10 cellular contexts compared by ENCODE assay signal in the genomic region with DNA sequence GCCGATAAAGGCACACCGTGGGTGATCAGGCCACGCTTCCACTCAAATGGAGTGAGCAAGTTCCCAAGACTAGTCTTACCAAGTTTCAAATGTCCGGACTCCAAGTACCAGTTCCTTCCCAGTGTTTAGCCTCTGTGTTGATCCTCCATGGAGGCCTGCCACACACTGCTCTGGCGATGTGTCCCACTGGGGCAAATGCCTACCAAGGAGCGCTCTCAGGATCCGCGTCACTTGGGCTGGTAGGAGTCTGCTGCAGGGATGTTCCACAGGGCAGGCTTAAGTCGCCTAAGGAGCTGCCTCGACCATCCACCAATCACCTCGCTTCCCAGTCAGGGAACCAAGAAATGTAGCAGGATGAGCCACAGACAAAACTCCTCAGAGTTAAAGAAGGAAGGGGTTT. TPM values are rescaled to one million over a fixed set of nuclear protein-coding genes. Genes with fewer than 3 reads are reported as not detected.
"Had no signal": no experiment of that assay in that cellular context is flagged by ENCODE, and none has a peak within 500 bp of the region (broad histone marks: within the 10 kb centered on the region; RNA-seq: fewer than 3 reads in every experiment).

No MANE protein-coding gene starts in this region.

- H3K27ac Mint-ChIP-seq: GM23338, H9 had no signal

- H3K4me1 Mint-ChIP-seq: GM23338 had no signal

- H3K9ac ChIP-seq: KMS-11 had no signal

- DNase-seq: H9, HCEC 1CT, KBM-7 had no signal

- H3K4me3 ChIP-seq: GM23338 had no signal

- H3K27me3 Mint-ChIP-seq: IgD-negative memory B cell had no signal

- H3K27ac ChIP-seq: HL-60, KMS-11 had no signal

- H3K4me3 Mint-ChIP-seq: GM23338, H9, IgD-negative memory B cell had no signal

RNA-seq across cellular contexts. Expression of a gene that starts 17.4 kb away (rescaled TPM):
- total RNA-seq: GM23338, H1, H9, HepG2, HT1080 had no signal
